Comparison of ENCODE assay signal across 15 cellular contexts in the genomic region with DNA sequence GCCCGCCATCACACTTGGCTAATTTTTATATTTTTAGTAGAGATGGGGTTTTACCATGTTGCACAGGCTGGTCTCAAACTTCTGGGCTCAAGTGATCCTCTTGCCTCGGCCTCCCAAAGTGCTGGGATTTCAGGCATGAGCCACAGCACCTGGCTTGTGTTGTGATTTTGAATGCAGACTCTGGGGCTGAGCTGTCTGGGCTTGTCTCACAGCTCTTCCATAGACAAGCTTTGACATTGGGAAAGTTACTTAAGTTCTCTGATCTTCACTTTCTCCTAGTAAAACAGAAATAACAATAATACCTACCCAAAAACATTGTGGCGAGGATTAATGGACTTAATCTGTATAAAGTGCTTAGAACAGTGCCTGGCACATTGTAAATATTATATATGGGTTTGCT. TPM values are rescaled to one million over a fixed set of nuclear protein-coding genes. Genes with fewer than 3 reads are reported as not detected.
DNase-seq lines count a peak whose midpoint lies in the region; ATAC-seq, FAIRE-seq and TF ChIP-seq lines count a peak whose summit lies in the region.
"Had no signal": no experiment of that assay in that cellular context is flagged by ENCODE, and none has a peak within 500 bp of the region (broad histone marks: within the 10 kb centered on the region; RNA-seq: fewer than 3 reads in every experiment).

No MANE protein-coding gene starts in this region.

- H3K9me3 ChIP-seq in mammary epithelial cell (replicated peaks; ENCODE audit: insufficient read depth, low read length) (no peaks in the 10 kb centered on the region), breast epithelium (no peaks in the 10 kb centered on the region), keratinocyte (ENCODE audit: control insufficient read depth, low read depth, low read length) (no peaks in the 10 kb centered on the region)
- H3K9me3 ChIP-seq: HAP-1 had no signal

- WGBS in mammary epithelial cell (ENCODE audit: low coverage, missing lambda C conversion rate) = 92% methylated on average over 2 of the region's 3 CpGs

- CTCF ChIA-PET in mammary epithelial cell (lab: Charles Lee; ENCODE audit: low non-redundant PET) = interaction anchor here (0.6 kb wide), 3 partner anchors 65 to 297 kb away, joined by 3 read pairs; partner anchors contain the start of gene BCDIN3D
- CTCF ChIA-PET in RWPE1 (lab: Yijun Ruan, JAX) = interaction anchor here (0.7 to 1.7 kb wide), 5 partner anchors 23 to 192 kb away, joined by 3 to 7 read pairs (median 3); no protein-coding TSS in a partner anchor
- CTCF ChIA-PET in GM10248 (lab: Yijun Ruan, JAX) = interaction anchor here (0.7 to 3.2 kb wide), 43 partner anchors 9 to 434 kb away, joined by 3 to 47 read pairs (median 5); partner anchors contain the start of genes NCKAP5L and TMBIM6

- peak; percentile 32 for DNase-seq in mammary epithelial cell
- no peak for DNase-seq in breast epithelium (ENCODE audit: low spot score in 2 of 2)
- DNase-seq in RWPE1 (ENCODE audit: low spot score) = no peak
- no peak for DNase-seq in keratinocyte (ENCODE audit: low read depth, low spot score)
- DNase-seq in NCI-H187 (lab: John Stamatoyannopoulos, UW) = no peak
- no peak for DNase-seq in GM10248 (ENCODE audit: extremely low spot score)
- DNase-seq: ACHN; CD4-positive, CD25-positive, alpha-beta regulatory T cell; GF-D8; HFFc6 had no signal

- intact Hi-C loops in mammary epithelial cell (cut with micrococcal nuclease) = no loop called here
- intact Hi-C loops in breast epithelium (cut with DNase I; ENCODE audit: low total_unique reads) = loop anchor here (10.0 kb wide), 2 partner anchors 187 to 277 kb away; partner anchors contain the start of genes AQP5 and ASIC1

- no peaks in the 10 kb centered on the region for H3K9me1 ChIP-seq in keratinocyte (ENCODE audit: control insufficient read depth, extremely low read depth, insufficient read depth, low read length)

- H3K4me1 ChIP-seq in mammary epithelial cell (ENCODE audit: insufficient read depth, low read length) (peaks cover 15% of the 10 kb centered on the region), breast epithelium (no peaks in the 10 kb centered on the region), keratinocyte (ENCODE audit: control insufficient read depth, extremely low read depth, insufficient read depth, low read length) (peaks cover 17% of the 10 kb centered on the region)
- H3K4me1 ChIP-seq: HAP-1 had no signal

- H3K4me3 ChIP-seq in mammary epithelial cell (replicated peaks in 1 of 3; ENCODE audit: insufficient read depth in 1 of 3, low read depth in 2 of 3, low read length in 3 of 3) = no peak overlapping the region
- H3K4me3 ChIP-seq in breast epithelium = no peak overlapping the region
- H3K4me3 ChIP-seq in keratinocyte (ENCODE audit: control insufficient read depth in 2 of 3, extremely low read depth in 1 of 3, insufficient read depth in 2 of 3, low read depth in 1 of 3, low read length in 3 of 3) = no peak overlapping the region
- H3K4me3 ChIP-seq: BLaER1 treated with 17β-estradiol and CSF1 and Interleukin-3, amounts not matched to agents 10 nM and 100 nM; HAP-1 had no signal

- dilution Hi-C loops in mammary epithelial cell (cut with HindIII; ENCODE audit: low sequenced_read_pairs) = loop anchor here (5.0 kb wide), 1 partner anchor 60 kb away; no protein-coding TSS in a partner anchor
- dilution Hi-C loops in keratinocyte (cut with MboI; ENCODE audit: extremely low pct_ligation_motif_present, low sequenced_read_pairs) = no loop called here

- H3K79me2 ChIP-seq in mammary epithelial cell (ENCODE audit: insufficient read depth, low read length) (no peaks in the 10 kb centered on the region), keratinocyte (ENCODE audit: control insufficient read depth, insufficient read depth, low read length) (no peaks in the 10 kb centered on the region)

- no peaks in the 10 kb centered on the region for H3K27me3 ChIP-seq in mammary epithelial cell (ENCODE audit: insufficient read depth, low read length)
- H3K27me3 ChIP-seq in breast epithelium = no peaks in the 10 kb centered on the region
- H3K27me3 ChIP-seq in keratinocyte (ENCODE audit: control insufficient read depth, extremely low read depth, insufficient read depth, low read length) = peaks cover 13% of the 10 kb centered on the region
- H3K27me3 ChIP-seq: BLaER1 treated with 17β-estradiol and CSF1 and Interleukin-3, amounts not matched to agents 10 nM and 100 nM had no signal

- no peaks in the 10 kb centered on the region for H3K36me3 ChIP-seq in mammary epithelial cell (ENCODE audit: insufficient read depth, low read length)
- H3K36me3 ChIP-seq in breast epithelium = no peaks in the 10 kb centered on the region
- no peaks in the 10 kb centered on the region for H3K36me3 ChIP-seq in keratinocyte (ENCODE audit: control insufficient read depth in 2 of 2, extremely low read depth in 1 of 2, insufficient read depth in 2 of 2, low read length in 2 of 2)
- H3K36me3 ChIP-seq: BLaER1 treated with 17β-estradiol and CSF1 and Interleukin-3, amounts not matched to agents 10 nM and 100 nM; HAP-1 had no signal

- TF ChIP-seq POLR2A in breast epithelium (IDR thresholded peaks at IDR 0.05) = no peak

- peak; percentile 5 for FAIRE-seq in keratinocyte (lab: Jason Lieb, UNC)
- FAIRE-seq: H1, HTR-8/SVneo had no signal

- TF ChIP-seq CTCF in mammary epithelial cell (conservative IDR thresholded peaks at IDR 0.05 in 1 of 2, IDR thresholded peaks at IDR 0.05 in 1 of 2; ENCODE audit: extremely low read depth in 1 of 2, insufficient read depth in 1 of 2, low read depth in 1 of 2, low read length in 2 of 2) (no peak), breast epithelium (IDR thresholded peaks at IDR 0.05) (no peak), RWPE1 (conservative IDR thresholded peaks at IDR 0.05; ENCODE audit: low read depth) (no peak), keratinocyte (optimal IDR thresholded peaks at IDR 0.05 in 1 of 3, IDR thresholded peaks at IDR 0.05 in 1 of 3, conservative IDR thresholded peaks at IDR 0.05 in 1 of 3; ENCODE audit: extremely low read depth in 1 of 3, insufficient read depth in 2 of 3, low read length in 3 of 3) (no peak), GM10248 (IDR thresholded peaks at IDR 0.05; ENCODE audit: control extremely low read depth, extremely low read depth, low read depth, missing control alignments) (no peak)

- ATAC-seq in HG02970 (IDR thresholded peaks at IDR 0.05; ENCODE audit: low FRiP score, unreplicated experiment) = no peak

- H3K4me2 ChIP-seq in mammary epithelial cell (ENCODE audit: insufficient read depth, low read depth, low read length) (no peak overlapping the region), keratinocyte (ENCODE audit: control insufficient read depth, extremely low read depth, insufficient read depth, low read depth, low read length) (peak overlapping the region; percentile 33)

- H3K27ac ChIP-seq in mammary epithelial cell (ENCODE audit: insufficient read depth, low read depth, low read length) (no peak overlapping the region), breast epithelium (no peak overlapping the region), RWPE1 (peak overlapping the region; percentile 19; the same call in 1 of the 2 replicates), keratinocyte (ENCODE audit: control insufficient read depth, insufficient read depth, low read length) (no peak overlapping the region)

- in situ Hi-C loops in mammary epithelial cell (cut with MboI; ENCODE audit: low sequenced_read_pairs in 2 of 2) = loop anchor here in 1 of 2 donors (5.0 kb wide), 1 partner anchor 60 kb away; no protein-coding TSS in a partner anchor

- H2AFZ ChIP-seq in mammary epithelial cell (ENCODE audit: low read depth, low read length) (peak overlapping the region; percentile 63), keratinocyte (ENCODE audit: control insufficient read depth, low read length) (no peak overlapping the region)

- POLR2A ChIA-PET in RWPE1 (lab: Yijun Ruan, JAX; ENCODE audit: low non-redundant PET) (no interaction called here), GM10248 (lab: Yijun Ruan, JAX) (no interaction called here)

- H3K9ac ChIP-seq in mammary epithelial cell (ENCODE audit: insufficient read depth, low read length) (no peak overlapping the region), keratinocyte (ENCODE audit: control insufficient read depth, extremely low read depth, insufficient read depth, low read length) (no peak overlapping the region)

- no TSS peak for BruUV-seq in mammary epithelial cell (replicated peaks; lab: Mats Ljungman, UMichigan)

- no peaks in the 10 kb centered on the region for H4K20me1 ChIP-seq in mammary epithelial cell (ENCODE audit: insufficient read depth, low read length)
- H4K20me1 ChIP-seq in keratinocyte (ENCODE audit: control insufficient read depth, extremely low read depth, insufficient read depth, low read length) = no peaks in the 10 kb centered on the region
- H4K20me1 ChIP-seq: BLaER1 treated with 17β-estradiol and CSF1 and Interleukin-3, amounts not matched to agents 10 nM and 100 nM had no signal

RNA-seq across cellular contexts. Expression of gene TMBIM6, which starts 36.0 kb away (rescaled TPM):
- 100 to 1,000 TPM; 535 to 649 TPM for total RNA-seq in mammary epithelial cell
- 566 TPM for polyA plus RNA-seq in mammary epithelial cell
- 608 TPM for polyA minus RNA-seq in mammary epithelial cell
- 100 to 1,000 TPM; 364 to 620 (median 409) TPM for total RNA-seq in breast epithelium
- 619 to 815 TPM (median 668 TPM) in 3 replicates for polyA plus RNA-seq in keratinocyte
- 132 TPM for polyA plus RNA-seq in keratinocyte (2011; ENCODE audit: low read depth)
- 356 and 589 TPM in 2 replicates for polyA plus RNA-seq in keratinocyte (2011; cell fraction: cytosol; rRNA removed)
- polyA plus RNA-seq in keratinocyte (2011; cell fraction: nucleus; rRNA removed) = 842 and 1,127 TPM in 2 replicates
- polyA plus RNA-seq in keratinocyte (2012; ENCODE audit: low replicate concordance) = 338 and 535 TPM in 2 replicates
- polyA minus RNA-seq in keratinocyte = 298 to 596 TPM (median 498 TPM) in 3 replicates
- polyA minus RNA-seq in keratinocyte (2011; cell fraction: cytosol; rRNA and poly(A)+ RNA removed) = 190 TPM
- 379 and 667 TPM in 2 replicates for polyA minus RNA-seq in keratinocyte (2011; cell fraction: nucleus; rRNA and poly(A)+ RNA removed)

RNA-seq across cellular contexts. Expression of gene NCKAP5L, which starts 50.9 kb away (rescaled TPM):
- total RNA-seq in mammary epithelial cell = 10 to 100 TPM; 24.1 to 27.2 TPM
- polyA plus RNA-seq in mammary epithelial cell = 6.4 TPM
- polyA minus RNA-seq in mammary epithelial cell = 13.5 TPM
- 10 to 100 TPM; 11.4 to 15.8 (median 12.1) TPM for total RNA-seq in breast epithelium
- polyA plus RNA-seq in keratinocyte = 3.9 to 5.8 TPM (median 4.4 TPM) in 3 replicates
- 1.3 TPM for polyA plus RNA-seq in keratinocyte (2011; ENCODE audit: low read depth)
- 2.8 and 5.9 TPM in 2 replicates for polyA plus RNA-seq in keratinocyte (2011; cell fraction: cytosol; rRNA removed)
- polyA plus RNA-seq in keratinocyte (2011; cell fraction: nucleus; rRNA removed) = 15.7 and 20.3 TPM in 2 replicates
- 3.0 and 12.3 TPM in 2 replicates for polyA plus RNA-seq in keratinocyte (2012; ENCODE audit: low replicate concordance)
- polyA minus RNA-seq in keratinocyte = 10.1 to 14.4 TPM (median 10.7 TPM) in 3 replicates
- polyA minus RNA-seq in keratinocyte (2011; cell fraction: cytosol; rRNA and poly(A)+ RNA removed) = 16.5 TPM
- polyA minus RNA-seq in keratinocyte (2011; cell fraction: nucleus; rRNA and poly(A)+ RNA removed) = 21.9 and 22.6 TPM in 2 replicates
